Comparison of ENCODE assay signal across 15 cellular contexts in the genomic region with DNA sequence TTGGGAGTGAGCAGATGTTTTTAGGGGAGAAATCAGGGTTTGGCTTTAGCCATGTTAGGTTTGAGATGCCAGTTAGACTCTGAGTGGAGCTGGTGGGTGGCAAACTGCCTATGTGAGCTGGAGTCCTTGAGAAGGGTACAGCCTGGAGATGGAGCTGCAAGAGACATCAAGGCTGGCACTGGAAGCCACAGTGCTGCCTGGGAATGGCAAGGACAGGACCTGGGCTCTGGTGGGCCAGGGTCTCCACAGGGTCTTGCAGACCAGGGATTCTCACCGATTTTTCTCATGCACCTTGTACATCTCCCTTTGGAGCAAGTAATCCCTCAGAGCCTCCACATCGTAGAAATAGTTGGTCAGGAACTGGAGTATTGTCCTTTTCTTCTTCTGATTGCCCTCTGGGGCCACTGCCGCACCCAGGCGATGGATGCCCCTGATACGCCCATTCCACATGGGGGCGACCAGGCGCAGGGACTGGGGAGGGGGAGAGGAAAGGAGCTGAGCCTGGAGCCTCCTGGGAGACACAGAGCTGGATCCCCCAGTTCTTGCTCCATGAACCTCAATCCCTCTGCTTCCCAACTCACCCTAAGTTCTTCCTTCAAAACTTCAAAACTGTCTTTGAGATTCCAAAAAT. TPM values are rescaled to one million over a fixed set of nuclear protein-coding genes. Genes with fewer than 3 reads are reported as not detected.
A peak's percentile ranks its signal among the peaks of the same experiment; 100 is the strongest.
DNase-seq lines count a peak whose midpoint lies in the region; ATAC-seq and TF ChIP-seq lines count a peak whose summit lies in the region.
"Had no signal": no experiment of that assay in that cellular context is flagged by ENCODE, and none has a peak within 500 bp of the region (broad histone marks: within the 10 kb centered on the region; RNA-seq: fewer than 3 reads in every experiment).

No MANE protein-coding gene starts in this region.

- H3K4me1 Mint-ChIP-seq in natural killer cell = peaks cover 5% of the 10 kb centered on the region in 2 donors
- peaks cover 10 to 16% of the 10 kb centered on the region in 2 donors for H3K4me1 Mint-ChIP-seq in natural killer cell treated with Interleukin-12 subunit alpha and Interleukin-12 subunit beta and Interleukin-15 and Interleukin-18, amount 100 ng/mL, for 72 hours (ENCODE audit: low read depth in 2 of 2)
- H3K4me1 Mint-ChIP-seq in WTC11 = peaks cover 5% of the 10 kb centered on the region
- H3K4me1 Mint-ChIP-seq in memory B cell = peaks cover 16% of the 10 kb centered on the region

- POLR2A ChIA-PET in WTC11 (lab: Charles Lee) = interaction anchor here (0.6 kb wide), 1 partner anchor 59 kb away, joined by 4 read pairs; no protein-coding TSS in a partner anchor

- no peak for TF ChIP-seq CTCF in natural killer cell (IDR thresholded peaks at IDR 0.05)
- no peak for TF ChIP-seq CTCF in WTC11 (IDR thresholded peaks at IDR 0.05)
- TF ChIP-seq CTCF in brain microvascular endothelial cell (IDR thresholded peaks at IDR 0.05; ENCODE audit: low read depth, low read length, missing control alignments) = no peak

- H3K9me3 Mint-ChIP-seq in natural killer cell = no peaks in the 10 kb centered on the region
- H3K9me3 Mint-ChIP-seq in natural killer cell treated with Interleukin-12 subunit alpha and Interleukin-12 subunit beta and Interleukin-15 and Interleukin-18, amount 100 ng/mL, for 72 hours = no peaks in the 10 kb centered on the region
- H3K9me3 Mint-ChIP-seq in WTC11 = no peaks in the 10 kb centered on the region
- no peaks in the 10 kb centered on the region for H3K9me3 Mint-ChIP-seq in memory B cell
- H3K9me3 Mint-ChIP-seq: activated B cell treated with CpG ODN at 0.5 μM for 24 hours had no signal

- H3K4me3 Mint-ChIP-seq in natural killer cell = peak overlapping the region; percentile 58
- H3K4me3 Mint-ChIP-seq in natural killer cell treated with Interleukin-12 subunit alpha and Interleukin-12 subunit beta and Interleukin-15 and Interleukin-18, amount 100 ng/mL, for 72 hours = no peak overlapping the region
- peak overlapping the region; percentile 49; the same call in 1 of the 2 replicates for H3K4me3 Mint-ChIP-seq in WTC11
- H3K4me3 Mint-ChIP-seq in memory B cell = peak overlapping the region; percentile 41
- H3K4me3 Mint-ChIP-seq: activated B cell treated with CpG ODN at 0.5 μM for 24 hours had no signal

- ATAC-seq in natural killer cell = no peak
- ATAC-seq in natural killer cell treated with Interleukin-12 subunit alpha and Interleukin-12 subunit beta and Interleukin-15 and Interleukin-18, amount 100 ng/mL, for 72 hours = no peak
- ATAC-seq in WTC11 = no peak
- ATAC-seq in memory B cell (ENCODE audit: low read depth) = no peak
- no peak for ATAC-seq in GM18502 (IDR thresholded peaks at IDR 0.05; ENCODE audit: poor library complexity, unreplicated experiment)
- ATAC-seq: foreskin keratinocyte had no signal

- H3K27ac ChIP-seq in brain microvascular endothelial cell = no peak overlapping the region
- H3K27ac ChIP-seq: foreskin keratinocyte, prostate gland, thyroid gland had no signal

- H3K36me3 Mint-ChIP-seq in natural killer cell (no peaks in the 10 kb centered on the region), WTC11 (peaks cover 11% of the 10 kb centered on the region; the same call in 1 of the 2 replicates), memory B cell (peaks cover 7% of the 10 kb centered on the region)
- H3K36me3 Mint-ChIP-seq in natural killer cell treated with Interleukin-12 subunit alpha and Interleukin-12 subunit beta and Interleukin-15 and Interleukin-18, amount 100 ng/mL, for 72 hours = no peaks in the 10 kb centered on the region

- peaks cover 2% of the 10 kb centered on the region for H3K36me3 ChIP-seq in brain microvascular endothelial cell (replicated peaks)
- H3K36me3 ChIP-seq: prostate gland had no signal

- CTCF ChIA-PET in WTC11 (lab: Charles Lee) = interaction anchor here (0.6 to 3.7 kb wide), 6 partner anchors 10 to 204 kb away, joined by 3 to 73 read pairs (median 18); a partner anchor contains a TSS

- in situ Hi-C loops in brain microvascular endothelial cell (cut with HindIII; ENCODE audit: low pct_ligation_motif_present, low sequenced_read_pairs) = no loop called here

- H3K4me3 ChIP-seq in brain microvascular endothelial cell (ENCODE audit: low read depth, low read length) = no peak overlapping the region
- H3K4me3 ChIP-seq: prostate gland, thyroid gland had no signal

- DNase-seq in natural killer cell (no peak), WTC11 (ENCODE audit: low spot score) (no peak), memory B cell (ENCODE audit: low spot score in 2 of 2) (no peak), HPDE6-E6E7 (ENCODE audit: extremely low spot score) (no peak), brain microvascular endothelial cell (no peak), NCI-H2081 treated with DMSO at 0.1 percent for 48 hours (lab: John Stamatoyannopoulos, UW) (no peak)
- DNase-seq in natural killer cell treated with Interleukin-12 subunit alpha and Interleukin-12 subunit beta and Interleukin-15 and Interleukin-18, amount 100 ng/mL, for 72 hours (ENCODE audit: low spot score) = no peak
- DNase-seq: activated B cell treated with CpG ODN at 0.5 μM for 24 hours, DMS79, foreskin keratinocyte, NCI-H2107, thyroid gland had no signal

- no peaks in the 10 kb centered on the region for H3K27me3 ChIP-seq in brain microvascular endothelial cell (replicated peaks)
- H3K27me3 ChIP-seq: foreskin keratinocyte, thyroid gland had no signal

- no peak overlapping the region for H3K27ac Mint-ChIP-seq in natural killer cell
- H3K27ac Mint-ChIP-seq in natural killer cell treated with Interleukin-12 subunit alpha and Interleukin-12 subunit beta and Interleukin-15 and Interleukin-18, amount 100 ng/mL, for 72 hours = peak overlapping the region in 1 of 2 donors; percentile 36
- no peak overlapping the region for H3K27ac Mint-ChIP-seq in WTC11
- H3K27ac Mint-ChIP-seq in memory B cell = no peak overlapping the region
- H3K27ac Mint-ChIP-seq: activated B cell treated with CpG ODN at 0.5 μM for 24 hours had no signal

- intact Hi-C loops in natural killer cell (cut with micrococcal nuclease) = no loop called here

- H3K27me3 Mint-ChIP-seq in natural killer cell (ENCODE audit: low read depth in 2 of 2) (no peaks in the 10 kb centered on the region), WTC11 (ENCODE audit: low read depth) (peaks cover 5% of the 10 kb centered on the region; the same call in 1 of the 2 replicates), memory B cell (no peaks in the 10 kb centered on the region)
- no peaks in the 10 kb centered on the region for H3K27me3 Mint-ChIP-seq in natural killer cell treated with Interleukin-12 subunit alpha and Interleukin-12 subunit beta and Interleukin-15 and Interleukin-18, amount 100 ng/mL, for 72 hours
- H3K27me3 Mint-ChIP-seq: activated B cell treated with CpG ODN at 0.5 μM for 24 hours had no signal

TF ChIP-seq in WTC11, 78 proteins besides CTCF, POLR2A, EP300 and RAD21:
- TF ChIP-seq TCF7 (CRISPR knock-in tag; IDR thresholded peaks at IDR 0.05; ENCODE audit: low read depth) = no peak
- TF ChIP-seq ZNF317 (CRISPR knock-in tag; IDR thresholded peaks at IDR 0.05; ENCODE audit: borderline replicate concordance, low read depth) = peak; percentile 91
- no peak for TF ChIP-seq IRF2 (CRISPR knock-in tag; IDR thresholded peaks at IDR 0.05; ENCODE audit: borderline replicate concordance, low read depth)
- TF ChIP-seq, protein P1, sequence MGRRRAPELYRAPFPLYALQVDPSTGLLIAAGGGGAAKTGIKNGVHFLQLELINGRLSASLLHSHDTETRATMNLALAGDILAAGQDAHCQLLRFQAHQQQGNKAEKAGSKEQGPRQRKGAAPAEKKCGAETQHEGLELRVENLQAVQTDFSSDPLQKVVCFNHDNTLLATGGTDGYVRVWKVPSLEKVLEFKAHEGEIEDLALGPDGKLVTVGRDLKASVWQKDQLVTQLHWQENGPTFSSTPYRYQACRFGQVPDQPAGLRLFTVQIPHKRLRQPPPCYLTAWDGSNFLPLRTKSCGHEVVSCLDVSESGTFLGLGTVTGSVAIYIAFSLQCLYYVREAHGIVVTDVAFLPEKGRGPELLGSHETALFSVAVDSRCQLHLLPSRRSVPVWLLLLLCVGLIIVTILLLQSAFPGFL (CRISPR knock-in tag; IDR thresholded peaks at IDR 0.05; ENCODE audit: borderline replicate concordance) = no peak

RNA-seq across cellular contexts. Expression of a gene that starts 1.7 kb away (rescaled TPM):
- total RNA-seq in natural killer cell (10 to 100 TPM; 25.4 to 32.5 (median 29.5) TPM), WTC11 (2021) (77.6 to 85.6 TPM (median 82.6 TPM) in 3 replicates)
- total RNA-seq in natural killer cell treated with Interleukin-12 subunit alpha and Interleukin-12 subunit beta and Interleukin-15 and Interleukin-18, amount 100 ng/mL, for 72 hours = 10 to 100 TPM; 58.3 to 58.7 TPM

RNA-seq across cellular contexts. Expression of a gene that starts 4.9 kb away (rescaled TPM):
- not detected for total RNA-seq in natural killer cell
- not detected for total RNA-seq in natural killer cell treated with Interleukin-12 subunit alpha and Interleukin-12 subunit beta and Interleukin-15 and Interleukin-18, amount 100 ng/mL, for 72 hours
- 0.24 TPM in 1 of 3 replicates, not detected in the others for total RNA-seq in WTC11 (2021)
- total RNA-seq: activated B cell treated with CpG ODN at 0.5 μM for 24 hours, bronchial epithelial cell, foreskin keratinocyte, prostate gland, thyroid gland had no signal

RNA-seq across cellular contexts. Expression of a gene that starts 10.9 kb away (rescaled TPM):
- total RNA-seq in natural killer cell (1 to 10 TPM; 1.5 to 2.5 (median 2.1) TPM), WTC11 (2021) (0.96 to 2.3 TPM (median 1.2 TPM) in 3 replicates)
- 1 to 10 TPM in 1 of 2 donors, under 1 TPM in 1; 0.78 to 3.0 TPM for total RNA-seq in natural killer cell treated with Interleukin-12 subunit alpha and Interleukin-12 subunit beta and Interleukin-15 and Interleukin-18, amount 100 ng/mL, for 72 hours

RNA-seq across cellular contexts. Expression of a gene that starts 40.4 kb away (rescaled TPM):
- 10 to 100 TPM; 26.5 to 29.0 (median 28.3) TPM for total RNA-seq in natural killer cell
- 10 to 100 TPM; 10.9 to 13.7 TPM for total RNA-seq in natural killer cell treated with Interleukin-12 subunit alpha and Interleukin-12 subunit beta and Interleukin-15 and Interleukin-18, amount 100 ng/mL, for 72 hours
- total RNA-seq in WTC11 (2021) = 18.8 to 34.8 TPM (median 32.6 TPM) in 3 replicates

RNA-seq across cellular contexts. Expression of a gene that starts 40.9 kb away (rescaled TPM):
- total RNA-seq in natural killer cell (10 to 100 TPM in 1 of 3 donors, 1 to 10 TPM in 2; 9.0 to 11.6 (median 9.5) TPM), WTC11 (2021) (56.4 to 60.3 TPM (median 56.6 TPM) in 3 replicates)
- 10 to 100 TPM; 31.5 to 56.6 TPM for total RNA-seq in natural killer cell treated with Interleukin-12 subunit alpha and Interleukin-12 subunit beta and Interleukin-15 and Interleukin-18, amount 100 ng/mL, for 72 hours
